In genomic region chr12:67751376-67751928, GRCh38 we compare ENCODE assay signal across 1 cellular context.
TF ChIP-seq lines count a peak whose summit lies in the region.

No MANE protein-coding gene starts in this region.

TF ChIP-seq in H1, 55 proteins besides CTCF, POLR2A, EP300 and RAD21 (continued from another document):
- TF ChIP-seq CEBPB (IDR thresholded peaks at IDR 0.05; ENCODE audit: low read depth, low read length) (no peak), CHD2 (IDR thresholded peaks at IDR 0.05; ENCODE audit: low read length) (no peak), HDAC2 (IDR thresholded peaks at IDR 0.05; ENCODE audit: borderline replicate concordance in 1 of 2, low read depth in 2 of 2, low read length in 2 of 2) (no peak), SP2 (IDR thresholded peaks at IDR 0.05; ENCODE audit: low read length) (no peak), CREB1 (IDR thresholded peaks at IDR 0.05) (no peak), JUN (IDR thresholded peaks at IDR 0.05; ENCODE audit: low read depth, low read length) (no peak), CHD7 (IDR thresholded peaks at IDR 0.05; ENCODE audit: insufficient replicate concordance, low read length) (no peak), YY1 (IDR thresholded peaks at IDR 0.05; ENCODE audit: low read depth, low read length) (no peak), SP1 (IDR thresholded peaks at IDR 0.05; ENCODE audit: low read depth, low read length) (no peak), RBBP5 (IDR thresholded peaks at IDR 0.05; ENCODE audit: borderline replicate concordance, low read depth, low read length) (no peak), MAFK (IDR thresholded peaks at IDR 0.05; ENCODE audit: low read depth, low read length) (no peak), CBX5 (IDR thresholded peaks at IDR 0.05; ENCODE audit: low read depth, low read length) (no peak), NANOG (IDR thresholded peaks at IDR 0.05; ENCODE audit: insufficient read depth, low read depth, low read length, poor library complexity, severe bottlenecking) (no peak)
- TF ChIP-seq, protein P1, sequence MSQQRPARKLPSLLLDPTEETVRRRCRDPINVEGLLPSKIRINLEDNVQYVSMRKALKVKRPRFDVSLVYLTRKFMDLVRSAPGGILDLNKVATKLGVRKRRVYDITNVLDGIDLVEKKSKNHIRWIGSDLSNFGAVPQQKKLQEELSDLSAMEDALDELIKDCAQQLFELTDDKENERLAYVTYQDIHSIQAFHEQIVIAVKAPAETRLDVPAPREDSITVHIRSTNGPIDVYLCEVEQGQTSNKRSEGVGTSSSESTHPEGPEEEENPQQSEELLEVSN (IDR thresholded peaks at IDR 0.05) = no peak
